27 cellular contexts compared by ENCODE assay signal in the genomic region with DNA sequence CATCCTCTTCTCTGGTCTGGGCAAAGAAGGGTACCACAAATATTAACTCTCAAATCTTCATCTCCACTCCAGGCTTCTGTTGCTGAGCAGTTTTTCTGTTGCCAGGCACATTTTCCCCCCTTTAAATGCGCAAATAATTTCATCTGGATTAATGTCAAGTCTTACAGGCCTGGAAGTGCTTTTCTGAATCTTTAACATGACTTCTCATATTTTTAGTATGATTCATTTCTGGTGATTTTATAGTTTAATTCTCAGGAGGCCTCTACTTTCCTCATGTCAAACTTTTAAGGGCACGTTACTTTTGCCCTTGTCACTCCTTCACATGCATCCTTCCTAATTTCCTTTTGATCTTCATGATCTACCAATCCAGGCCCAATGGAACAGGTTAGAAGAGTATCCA.
DNase-seq lines count a peak whose midpoint lies in the region; ATAC-seq, FAIRE-seq and TF ChIP-seq lines count a peak whose summit lies in the region.
"Had no signal": no experiment of that assay in that cellular context is flagged by ENCODE, and none has a peak within 500 bp of the region (broad histone marks: within the 10 kb centered on the region; RNA-seq: fewer than 3 reads in every experiment).

No MANE protein-coding gene starts in this region.

- H3K4me3 Mint-ChIP-seq in astrocyte (ENCODE audit: unreplicated experiment) (no peak overlapping the region), progenitor cell of endocrine pancreas (ENCODE audit: low read depth) (no peak overlapping the region)
- H3K4me3 Mint-ChIP-seq: activated naive CD8-positive, alpha-beta T cell; CD4-positive, alpha-beta T cell; immature natural killer cell; memory B cell; stimulated activated naive B cell treated with anti-CD40 and anti-IgM and Interleukin-4, amounts not matched to agents 10 μg/mL and 1 μg/mL and 100 μg/mL, for 72 hours; T-helper 2 cell treated with Interferon-gamma antibody and Interleukin-4, amounts not matched to agents 5 μg/mL and 100 μg/mL, for 36 hours had no signal

- H3K9me3 Mint-ChIP-seq in astrocyte (ENCODE audit: unreplicated experiment) (peaks cover 7% of the 10 kb centered on the region), progenitor cell of endocrine pancreas (ENCODE audit: low read depth) (no peaks in the 10 kb centered on the region)
- H3K9me3 Mint-ChIP-seq: memory B cell; T-helper 2 cell treated with Interferon-gamma antibody and Interleukin-4, amounts not matched to agents 5 μg/mL and 100 μg/mL, for 36 hours had no signal

- no peaks in the 10 kb centered on the region for H3K36me3 ChIP-seq in astrocyte (ENCODE audit: insufficient read depth, low read length)
- H3K36me3 ChIP-seq: ascending aorta, gastrocnemius medialis, prostate gland, sigmoid colon, suprapubic skin had no signal

- H3K9ac ChIP-seq in astrocyte (ENCODE audit: low read length): no peak overlapping the region

- peaks cover 17% of the 10 kb centered on the region for H3K4me1 ChIP-seq in astrocyte (ENCODE audit: insufficient read depth, low read length)
- H3K4me1 ChIP-seq: ascending aorta, gastrocnemius medialis, prostate gland, sigmoid colon, suprapubic skin had no signal

- FAIRE-seq in astrocyte (lab: Jason Lieb, UNC): no peak

- no peak overlapping the region for H3K4me3 ChIP-seq in astrocyte (ENCODE audit: insufficient read depth, low read depth, low read length)
- no peak overlapping the region for H3K4me3 ChIP-seq in fibroblast of mammary gland (ENCODE audit: control insufficient read depth, low read depth, low read length)
- H3K4me3 ChIP-seq: ascending aorta, gastrocnemius medialis, hepatocyte, PC-9, prostate gland, sigmoid colon, suprapubic skin had no signal

- H3K36me3 Mint-ChIP-seq in astrocyte (ENCODE audit: low read depth, unreplicated experiment) (no peaks in the 10 kb centered on the region), progenitor cell of endocrine pancreas (ENCODE audit: insufficient read depth) (no peaks in the 10 kb centered on the region)
- H3K36me3 Mint-ChIP-seq: activated naive CD8-positive, alpha-beta T cell; immature natural killer cell; memory B cell; stimulated activated naive B cell treated with anti-CD40 and anti-IgM and Interleukin-4, amounts not matched to agents 10 μg/mL and 1 μg/mL and 100 μg/mL, for 72 hours had no signal

- no peak overlapping the region for H3K27ac Mint-ChIP-seq in astrocyte (ENCODE audit: unreplicated experiment)
- H3K27ac Mint-ChIP-seq in progenitor cell of endocrine pancreas: no peak overlapping the region
- H3K27ac Mint-ChIP-seq: activated naive CD8-positive, alpha-beta T cell; CD4-positive, alpha-beta T cell; immature natural killer cell; memory B cell; stimulated activated naive B cell treated with anti-CD40 and anti-IgM and Interleukin-4, amounts not matched to agents 10 μg/mL and 1 μg/mL and 100 μg/mL, for 72 hours; T-helper 2 cell treated with Interferon-gamma antibody and Interleukin-4, amounts not matched to agents 5 μg/mL and 100 μg/mL, for 36 hours had no signal

- ATAC-seq in HG02588 (IDR thresholded peaks at IDR 0.05; ENCODE audit: unreplicated experiment): no peak
- ATAC-seq: gastrocnemius medialis; HCT116; left lobe of liver; stimulated activated naive B cell treated with anti-CD40 and anti-IgM and Interleukin-4, amounts not matched to agents 10 μg/mL and 1 μg/mL and 100 μg/mL, for 72 hours had no signal

- H3K79me2 ChIP-seq in astrocyte (ENCODE audit: insufficient read depth, low read length): no peaks in the 10 kb centered on the region
- H3K79me2 ChIP-seq: hepatocyte had no signal

- H3K9me3 ChIP-seq in astrocyte (ENCODE audit: insufficient read depth, low read depth, low read length): no peaks in the 10 kb centered on the region
- H3K9me3 ChIP-seq: ascending aorta, gastrocnemius medialis, prostate gland, sigmoid colon, suprapubic skin had no signal

- H4K20me1 ChIP-seq in astrocyte (ENCODE audit: insufficient read depth, low read length): no peaks in the 10 kb centered on the region

- DNase-seq in HCEC 1CT (peak; percentile 15), astrocyte (ENCODE audit: low read depth) (peak; percentile 10), fibroblast of mammary gland (ENCODE audit: low read depth) (peak; percentile 4), DMS114 treated with DMSO at 0.1 percent for 48 hours (lab: John Stamatoyannopoulos, UW; ENCODE audit: unreplicated experiment) (no peak), progenitor cell of endocrine pancreas (ENCODE audit: low spot score, unreplicated experiment) (no peak)
- no peak for DNase-seq in stimulated activated CD4-positive, alpha-beta T cell treated with anti-CD3 and anti-CD28 coated beads, Interleukin-4, amount 100 ng/mL, for 1 hour
- DNase-seq: activated CD8-positive, alpha-beta memory T cell treated with anti-CD3 and anti-CD28 coated beads for 24 hours; activated effector memory CD4-positive, alpha-beta T cell treated with Interleukin-2 at 50 U/mL for 16 hours; CD4-positive, alpha-beta T cell; gastrocnemius medialis; immature natural killer cell; NCI-H146; NCI-H2107; PC-9; Right ventricle myocardium superior; sigmoid colon; stimulated activated naive B cell treated with anti-CD40 and anti-IgM and Interleukin-4, amounts not matched to agents 10 μg/mL and 1 μg/mL and 100 μg/mL, for 72 hours had no signal

- H2AFZ ChIP-seq in astrocyte (ENCODE audit: low read depth, low read length): no peak overlapping the region
- H2AFZ ChIP-seq: hepatocyte, PC-9 had no signal

- H3K4me2 ChIP-seq in astrocyte (ENCODE audit: low read length): no peak overlapping the region
- H3K4me2 ChIP-seq: hepatocyte, PC-9 had no signal

- no peaks in the 10 kb centered on the region for H3K27me3 ChIP-seq in astrocyte (ENCODE audit: insufficient read depth, low read length)
- H3K27me3 ChIP-seq: ascending aorta, gastrocnemius medialis, hepatocyte, sigmoid colon, suprapubic skin had no signal

- H3K27me3 Mint-ChIP-seq in astrocyte (ENCODE audit: low read depth, unreplicated experiment) (peaks cover 2% of the 10 kb centered on the region), progenitor cell of endocrine pancreas (no peaks in the 10 kb centered on the region)
- H3K27me3 Mint-ChIP-seq: activated naive CD8-positive, alpha-beta T cell; CD4-positive, alpha-beta T cell; stimulated activated naive B cell treated with anti-CD40 and anti-IgM and Interleukin-4, amounts not matched to agents 10 μg/mL and 1 μg/mL and 100 μg/mL, for 72 hours had no signal

- TF ChIP-seq CTCF in astrocyte (IDR thresholded peaks at IDR 0.05; ENCODE audit: insufficient read depth, low read depth, low read length): no peak
- no peak for TF ChIP-seq CTCF in fibroblast of mammary gland (conservative IDR thresholded peaks at IDR 0.05; ENCODE audit: control insufficient read depth, insufficient read depth, low read depth, low read length)
- no peak for TF ChIP-seq CTCF in progenitor cell of endocrine pancreas (IDR thresholded peaks at IDR 0.05; ENCODE audit: unreplicated experiment)

- H3K27ac ChIP-seq in astrocyte (ENCODE audit: low read depth, low read length): no peak overlapping the region
- H3K27ac ChIP-seq: ascending aorta, gastrocnemius medialis, hepatocyte, PC-9, prostate gland, sigmoid colon, suprapubic skin had no signal

- peaks cover 5% of the 10 kb centered on the region for H3K4me1 Mint-ChIP-seq in astrocyte (ENCODE audit: low read depth, unreplicated experiment)
- H3K4me1 Mint-ChIP-seq in progenitor cell of endocrine pancreas (ENCODE audit: low read depth): peaks cover 13% of the 10 kb centered on the region
- H3K4me1 Mint-ChIP-seq: immature natural killer cell; memory B cell; stimulated activated naive B cell treated with anti-CD40 and anti-IgM and Interleukin-4, amounts not matched to agents 10 μg/mL and 1 μg/mL and 100 μg/mL, for 72 hours had no signal

Comparison
In these comparisons a context has a peak if more than half of its experiments do, and no peak if none do; other contexts are left out.
1. DNase-seq: peak in HCEC 1CT (single experiment), astrocyte (single experiment) and fibroblast of mammary gland (single experiment); none in DMS114 treated with DMSO at 0.1 percent for 48 hours (single experiment), stimulated activated CD4-positive, alpha-beta T cell treated with anti-CD3 and anti-CD28 coated beads, Interleukin-4, amount 100 ng/mL, for 1 hour (single experiment) and progenitor cell of endocrine pancreas (single experiment).